ENCODE assay signal across 10 cellular contexts in genomic region chr3:64244011-64244942, GRCh38. TPM values are rescaled to one million over a fixed set of nuclear protein-coding genes. Genes with fewer than 3 reads are reported as not detected.
A peak's percentile ranks its signal among the peaks of the same experiment; 100 is the strongest.
DNase-seq lines count a peak whose midpoint lies in the region; ATAC-seq and TF ChIP-seq lines count a peak whose summit lies in the region.
"Had no signal": no experiment of that assay in that cellular context is flagged by ENCODE, and none has a peak within 500 bp of the region (broad histone marks: within the 10 kb centered on the region; RNA-seq: fewer than 3 reads in every experiment).

No MANE protein-coding gene starts in this region.

- POLR2A ChIA-PET in activated CD4-positive, alpha-beta memory T cell treated with anti-CD3 and anti-CD28 coated beads for 36 hours (lab: Charles Lee): no interaction called here
- POLR2A ChIA-PET in activated CD8-positive, alpha-beta T cell treated with anti-CD3 and anti-CD28 coated beads for 36 hours (lab: Charles Lee): no interaction called here

- H3K4me3 Mint-ChIP-seq in activated CD4-positive, alpha-beta memory T cell treated with anti-CD3 and anti-CD28 coated beads for 36 hours: no peak overlapping the region
- H3K4me3 Mint-ChIP-seq in activated CD8-positive, alpha-beta T cell treated with anti-CD3 and anti-CD28 coated beads for 36 hours: no peak overlapping the region

- no peaks in the 10 kb centered on the region for H3K9me3 ChIP-seq in HAP-1

- peak; percentile 48 for TF ChIP-seq CTCF in AG09309 (IDR thresholded peaks at IDR 0.05; ENCODE audit: control insufficient read depth, insufficient read depth, low read depth, low read length, missing control alignments)
- no peak for TF ChIP-seq CTCF in activated CD8-positive, alpha-beta T cell treated with anti-CD3 and anti-CD28 coated beads for 36 hours (IDR thresholded peaks at IDR 0.05)

- H3K4me1 Mint-ChIP-seq in activated CD4-positive, alpha-beta memory T cell treated with anti-CD3 and anti-CD28 coated beads for 36 hours (ENCODE audit: low read depth): no peaks in the 10 kb centered on the region
- no peaks in the 10 kb centered on the region for H3K4me1 Mint-ChIP-seq in activated CD8-positive, alpha-beta T cell treated with anti-CD3 and anti-CD28 coated beads for 36 hours (ENCODE audit: low read depth)

- H3K27me3 ChIP-seq in HAP-1 (ENCODE audit: low read depth): no peaks in the 10 kb centered on the region

- CTCF ChIA-PET in activated CD4-positive, alpha-beta memory T cell treated with anti-CD3 and anti-CD28 coated beads for 36 hours (lab: Charles Lee): interaction anchor here (1.3 kb wide), 1 partner anchor 75 kb away, joined by 3 read pairs; no protein-coding TSS in a partner anchor
- CTCF ChIA-PET in activated CD8-positive, alpha-beta T cell treated with anti-CD3 and anti-CD28 coated beads for 36 hours (lab: Charles Lee): interaction anchor here (1.1 to 1.4 kb wide), 2 partner anchors 16 to 19 kb away, joined by 3 to 4 read pairs; partner anchors contain the start of gene PRICKLE2

- no peak for DNase-seq in AG09309 (ENCODE audit: low read depth)
- DNase-seq in HAP-1 (ENCODE audit: low spot score in 2 of 2): peak; percentile 47 to 48
- DNase-seq in NOMO-1 treated with DMSO at 0.1 percent for 48 hours (lab: John Stamatoyannopoulos, UW; ENCODE audit: unreplicated experiment): peak; percentile 40
- DNase-seq in fibroblast of peridontal ligament (ENCODE audit: extremely low read depth): peak; percentile 58
- no peak for DNase-seq in effector CD8-positive, alpha-beta T cell (lab: John Stamatoyannopoulos, UW)
- DNase-seq in inferior parietal cortex (ENCODE audit: extremely low spot score): no peak
- no peak for DNase-seq in activated CD4-positive, alpha-beta memory T cell treated with anti-CD3 and anti-CD28 coated beads for 36 hours
- DNase-seq in activated CD8-positive, alpha-beta T cell treated with anti-CD3 and anti-CD28 coated beads for 36 hours: no peak
- DNase-seq: NCI-H2081 treated with DMSO at 0.1 percent for 48 hours had no signal

- ATAC-seq in activated CD8-positive, alpha-beta T cell treated with anti-CD3 and anti-CD28 coated beads for 36 hours: no peak

- H3K27me3 Mint-ChIP-seq in activated CD4-positive, alpha-beta memory T cell treated with anti-CD3 and anti-CD28 coated beads for 36 hours: peaks cover 6% of the 10 kb centered on the region
- H3K27me3 Mint-ChIP-seq in activated CD8-positive, alpha-beta T cell treated with anti-CD3 and anti-CD28 coated beads for 36 hours: peaks cover 7% of the 10 kb centered on the region

- no peaks in the 10 kb centered on the region for H3K9me3 Mint-ChIP-seq in activated CD4-positive, alpha-beta memory T cell treated with anti-CD3 and anti-CD28 coated beads for 36 hours
- H3K9me3 Mint-ChIP-seq in activated CD8-positive, alpha-beta T cell treated with anti-CD3 and anti-CD28 coated beads for 36 hours: no peaks in the 10 kb centered on the region

- H3K27ac Mint-ChIP-seq in activated CD4-positive, alpha-beta memory T cell treated with anti-CD3 and anti-CD28 coated beads for 36 hours: no peak overlapping the region
- H3K27ac Mint-ChIP-seq in activated CD8-positive, alpha-beta T cell treated with anti-CD3 and anti-CD28 coated beads for 36 hours: no peak overlapping the region

- H3K4me3 ChIP-seq in AG09309 (ENCODE audit: control insufficient read depth, low read depth, low read length) (no peak overlapping the region), HAP-1 (no peak overlapping the region)
- H3K4me3 ChIP-seq: coronary artery had no signal

- in situ Hi-C loops in HAP-1 (cut with MboI; ENCODE audit: low sequenced_read_pairs): no loop called here

- no peaks in the 10 kb centered on the region for H3K36me3 Mint-ChIP-seq in activated CD4-positive, alpha-beta memory T cell treated with anti-CD3 and anti-CD28 coated beads for 36 hours
- H3K36me3 Mint-ChIP-seq in activated CD8-positive, alpha-beta T cell treated with anti-CD3 and anti-CD28 coated beads for 36 hours (ENCODE audit: low read depth): no peaks in the 10 kb centered on the region

- no peaks in the 10 kb centered on the region for H3K36me3 ChIP-seq in HAP-1 (replicated peaks)

- intact Hi-C loops in activated CD4-positive, alpha-beta memory T cell treated with anti-CD3 and anti-CD28 coated beads for 36 hours (cut with micrococcal nuclease): no loop called here
- intact Hi-C loops in activated CD8-positive, alpha-beta T cell treated with anti-CD3 and anti-CD28 coated beads for 36 hours (cut with micrococcal nuclease): no loop called here

- peaks cover under 1% of the 10 kb centered on the region; the same call in 1 of the 2 replicates for H3K4me1 ChIP-seq in HAP-1

RNA-seq across cellular contexts. Expression of gene PRICKLE2, which starts 19.0 kb away (rescaled TPM):
- total RNA-seq in activated CD4-positive, alpha-beta memory T cell treated with anti-CD3 and anti-CD28 coated beads for 36 hours: not detected
- total RNA-seq in activated CD8-positive, alpha-beta T cell treated with anti-CD3 and anti-CD28 coated beads for 36 hours: not detected

Comparison
In these comparisons a context has a peak if more than half of its experiments do, and no peak if none do; other contexts are left out.
1. DNase-seq: peak in HAP-1 (2 of 2), NOMO-1 treated with DMSO at 0.1 percent for 48 hours (single experiment) and fibroblast of peridontal ligament (single experiment); none in AG09309 (single experiment), effector CD8-positive, alpha-beta T cell (single experiment), inferior parietal cortex (single experiment), activated CD4-positive, alpha-beta memory T cell treated with anti-CD3 and anti-CD28 coated beads for 36 hours (single experiment) and activated CD8-positive, alpha-beta T cell treated with anti-CD3 and anti-CD28 coated beads for 36 hours (single experiment).